ENCODE assay signal across 8 cellular contexts in genomic region chr1:111619635-111620411, GRCh38. TPM values are rescaled to one million over a fixed set of nuclear protein-coding genes. Genes with fewer than 3 reads are reported as not detected.
DNase-seq lines count a peak whose midpoint lies in the region; ATAC-seq and TF ChIP-seq lines count a peak whose summit lies in the region.

RAP1A (plus strand) TSS chr1:111619789; CDS start chr1:111691361, 71,572 bp downstream.

- H3K9me3 ChIP-seq in BE2C (no peaks in the 10 kb centered on the region), liver (ENCODE audit: control insufficient read depth in 4 of 4, low read length in 3 of 4) (no peaks in the 10 kb centered on the region)

- H3K4me1 ChIP-seq in BE2C (no peaks in the 10 kb centered on the region), liver (ENCODE audit: control insufficient read depth in 4 of 4, insufficient read depth in 4 of 4, low read length in 3 of 4) (peaks cover 5 to 32% (median 20%) of the 10 kb centered on the region in 4 donors)

- H3K4me3 Mint-ChIP-seq in activated CD4-positive, alpha-beta memory T cell treated with anti-CD3 and anti-CD28 coated beads, Interleukin-2, amount 10 ng/mL, durations not matched to agents 7 days and 5 days, result peak within 1 kb of the TSS; percentile 93

- no peaks in the 10 kb centered on the region for H3K36me3 ChIP-seq in BE2C
- no peaks in the 10 kb centered on the region for H3K36me3 ChIP-seq in liver (ENCODE audit: control insufficient read depth in 4 of 4, insufficient read depth in 3 of 4, low read depth in 1 of 4, low read length in 3 of 4)

- no peaks in the 10 kb centered on the region for H3K27me3 Mint-ChIP-seq in activated CD4-positive, alpha-beta memory T cell treated with anti-CD3 and anti-CD28 coated beads, Interleukin-2, amount 10 ng/mL, durations not matched to agents 7 days and 5 days

- H3K36me3 Mint-ChIP-seq in activated CD4-positive, alpha-beta memory T cell treated with anti-CD3 and anti-CD28 coated beads, Interleukin-2, amount 10 ng/mL, durations not matched to agents 7 days and 5 days (ENCODE audit: low read depth), result peaks cover 47% of the 10 kb centered on the region

- peak within 1 kb of the TSS; percentile 56 to 97 for H3K9ac ChIP-seq in liver (ENCODE audit: low read depth in 1 of 2, low read length in 2 of 2)

- no peak for TF ChIP-seq CTCF in BE2C (IDR thresholded peaks at IDR 0.05; ENCODE audit: low read depth, low read length)
- no peak for TF ChIP-seq CTCF in liver (IDR thresholded peaks at IDR 0.05; ENCODE audit: low read depth, low read length, missing input control)

- POLR2A ChIA-PET in activated CD4-positive, alpha-beta memory T cell treated with anti-CD3 and anti-CD28 coated beads, Interleukin-2, amount 10 ng/mL, durations not matched to agents 7 days and 5 days (lab: Charles Lee), result interaction anchor here (0.6 to 12.5 kb wide), 18 partner anchors 9 to 744 kb away, joined by 3 to 641 read pairs (median 6); partner anchors contain the start of gene WDR77

- DNase-seq in BE2C, result peak; percentile 97
- peak; percentile 95 for DNase-seq in HK-2 (ENCODE audit: unreplicated experiment)
- DNase-seq in NCI-H82 (lab: John Stamatoyannopoulos, UW), result peak; percentile 97
- peak; percentile 95 for DNase-seq in activated CD4-positive, alpha-beta memory T cell treated with anti-CD3 and anti-CD28 coated beads, Interleukin-2, amount 10 ng/mL, durations not matched to agents 7 days and 5 days
- DNase-seq in dermis microvascular lymphatic vessel endothelial cell (ENCODE audit: low read depth in 2 of 2), result peak; percentile 72 to 94
- DNase-seq in stimulated activated CD4-positive, alpha-beta T cell treated with anti-CD3 and anti-CD28 coated beads, Interleukin-2, amount 100 ng/mL, for 48 hours, result peak; percentile 96 to 98

- H3K27me3 ChIP-seq in BE2C (no peaks in the 10 kb centered on the region), liver (ENCODE audit: control insufficient read depth in 4 of 4, insufficient read depth in 4 of 4, low read length in 3 of 4) (no peaks in the 10 kb centered on the region)

- H3K4me3 ChIP-seq in BE2C (ENCODE audit: low read depth, low read length) (peak within 1 kb of the TSS; percentile 82), liver (ENCODE audit: low read depth in 1 of 3, low read length in 3 of 3) (peak within 1 kb of the TSS; percentile 92 to 99 (median 95))

- peak within 1 kb of the TSS; percentile 93 to 96 for H3K27ac ChIP-seq in liver (ENCODE audit: low read depth in 1 of 2, low read length in 2 of 2)

- H3K27ac Mint-ChIP-seq in activated CD4-positive, alpha-beta memory T cell treated with anti-CD3 and anti-CD28 coated beads, Interleukin-2, amount 10 ng/mL, durations not matched to agents 7 days and 5 days, result peak within 1 kb of the TSS; percentile 86

- CTCF ChIA-PET in activated CD4-positive, alpha-beta memory T cell treated with anti-CD3 and anti-CD28 coated beads, Interleukin-2, amount 10 ng/mL, durations not matched to agents 7 days and 5 days (lab: Charles Lee), result interaction anchor here (1.0 to 8.4 kb wide), 6 partner anchors 15 to 150 kb away, joined by 3 to 85 read pairs (median 12); no protein-coding TSS in a partner anchor

- TF ChIP-seq RAD21 in liver (IDR thresholded peaks at IDR 0.05), result peak in 1 of 2 donors; percentile 43

- H3K4me1 Mint-ChIP-seq in activated CD4-positive, alpha-beta memory T cell treated with anti-CD3 and anti-CD28 coated beads, Interleukin-2, amount 10 ng/mL, durations not matched to agents 7 days and 5 days, result peaks cover 70% of the 10 kb centered on the region

- under 1% methylated on average over 77 of the region's 77 CpGs for WGBS in liver

- H3K9me3 Mint-ChIP-seq in activated CD4-positive, alpha-beta memory T cell treated with anti-CD3 and anti-CD28 coated beads, Interleukin-2, amount 10 ng/mL, durations not matched to agents 7 days and 5 days, result no peaks in the 10 kb centered on the region

- peak; percentile 55 for ATAC-seq in GM19351 (IDR thresholded peaks at IDR 0.05; ENCODE audit: unreplicated experiment)

TF ChIP-seq in liver, 16 proteins besides CTCF, POLR2A, EP300 and RAD21:
- TF ChIP-seq HNF4A (conservative IDR thresholded peaks at IDR 0.05) (peak in 1 of 2 donors; percentile 62), SP1 (IDR thresholded peaks at IDR 0.05) (peak; percentile 73), RXRA (IDR thresholded peaks at IDR 0.05) (peak in 1 of 2 donors; percentile 14), YY1 (IDR thresholded peaks at IDR 0.05) (peak; percentile 36), HNF4G (IDR thresholded peaks at IDR 0.05) (peak; percentile 37), JUND (IDR thresholded peaks at IDR 0.05) (no peak)
- TF ChIP-seq, protein P1, sequence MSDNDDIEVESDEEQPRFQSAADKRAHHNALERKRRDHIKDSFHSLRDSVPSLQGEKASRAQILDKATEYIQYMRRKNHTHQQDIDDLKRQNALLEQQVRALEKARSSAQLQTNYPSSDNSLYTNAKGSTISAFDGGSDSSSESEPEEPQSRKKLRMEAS (IDR thresholded peaks at IDR 0.05), result peak; percentile 84
- TF ChIP-seq, protein P2, sequence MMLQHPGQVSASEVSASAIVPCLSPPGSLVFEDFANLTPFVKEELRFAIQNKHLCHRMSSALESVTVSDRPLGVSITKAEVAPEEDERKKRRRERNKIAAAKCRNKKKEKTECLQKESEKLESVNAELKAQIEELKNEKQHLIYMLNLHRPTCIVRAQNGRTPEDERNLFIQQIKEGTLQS (IDR thresholded peaks at IDR 0.05), result no peak
TF ChIP-seq in liver: peak in this region for 6.

RNA-seq across cellular contexts. Expression of gene RAP1A, which starts in this region (rescaled TPM):
- polyA plus RNA-seq in BE2C (2012; ENCODE audit: insufficient read depth, insufficient read length, low read depth), result 27.6 TPM
- total RNA-seq in activated CD4-positive, alpha-beta memory T cell treated with anti-CD3 and anti-CD28 coated beads, Interleukin-2, amount 10 ng/mL, durations not matched to agents 7 days and 5 days, result 100 to 1,000 TPM; 219 to 221 TPM
- total RNA-seq in dermis microvascular lymphatic vessel endothelial cell (8.9 and 13.3 TPM in 2 replicates), liver (10 to 100 TPM; 14.2 to 31.4 TPM)
- polyA plus RNA-seq in liver, result 10 to 100 TPM; 23.1 to 28.6 TPM

Comparison
In these comparisons a context has a peak if more than half of its experiments do, and no peak if none do; other contexts are left out.
1. Peak in every context shown above with its lines: DNase-seq, ATAC-seq, H3K4me3 ChIP-seq and H3K27ac ChIP-seq.
2. RNA of gene RAP1A (total RNA-seq): 219 to 221 TPM in activated CD4-positive, alpha-beta memory T cell treated with anti-CD3 and anti-CD28 coated beads, Interleukin-2, amount 10 ng/mL, durations not matched to agents 7 days and 5 days; 14.2 to 31.4 TPM in liver and 8.9 to 13.3 TPM in dermis microvascular lymphatic vessel endothelial cell; every median in the first group is over 4 times any median in the second.